In genomic region chr3:73623996-73624362, GRCh38 we compare ENCODE assay signal across 8 cellular contexts.
A peak's percentile ranks its signal among the peaks of the same experiment; 100 is the strongest.
DNase-seq lines count a peak whose midpoint lies in the region; ATAC-seq and TF ChIP-seq lines count a peak whose summit lies in the region.

No MANE protein-coding gene starts in this region.

- H3K4me1 ChIP-seq in subcutaneous abdominal adipose tissue (ENCODE audit: control insufficient read depth in 5 of 5, insufficient read depth in 5 of 5, low read length in 5 of 5) = peaks cover 0 to 89% (median 70%) of the 10 kb centered on the region in 5 donors

- ATAC-seq in HG03025 (IDR thresholded peaks at IDR 0.05; ENCODE audit: low FRiP score, unreplicated experiment) = no peak
- no peak for ATAC-seq in GM21825 (IDR thresholded peaks at IDR 0.05; ENCODE audit: unreplicated experiment)

- DNase-seq in HS-5 (ENCODE audit: low read depth) (peak; percentile 45), astrocyte of the cerebellum (ENCODE audit: low read depth) (no peak), iPS-NIHi7 (ENCODE audit: extremely low spot score) (peak; percentile 66), GF-D8 (lab: John Stamatoyannopoulos, UW) (no peak), T-helper 2 cell (no peak)

- peak overlapping the region; percentile 29 to 74 (median 69) for H3K9ac ChIP-seq in subcutaneous abdominal adipose tissue (ENCODE audit: low read length in 5 of 5)

- peak; percentile 37 for TF ChIP-seq CTCF in astrocyte of the cerebellum (IDR thresholded peaks at IDR 0.05; ENCODE audit: low read depth, low read length, missing control alignments)

- no peaks in the 10 kb centered on the region for H3K36me3 ChIP-seq in subcutaneous abdominal adipose tissue (ENCODE audit: control insufficient read depth in 5 of 5, insufficient read depth in 5 of 5, low read length in 5 of 5)

- no peaks in the 10 kb centered on the region for H3K9me3 ChIP-seq in subcutaneous abdominal adipose tissue (ENCODE audit: control insufficient read depth in 5 of 5, low read length in 5 of 5)

- in situ Hi-C loops in astrocyte of the cerebellum (cut with HindIII; ENCODE audit: low sequenced_read_pairs) = loop anchor here (25.0 kb wide), 1 partner anchor 112 kb away; no protein-coding TSS in a partner anchor

- H3K27ac ChIP-seq in subcutaneous abdominal adipose tissue (ENCODE audit: low read depth, low read length) = peak overlapping the region; percentile 90

- H3K4me3 ChIP-seq in astrocyte of the cerebellum (ENCODE audit: low read depth, low read length) (peak overlapping the region; percentile 81), subcutaneous abdominal adipose tissue (ENCODE audit: low read depth in 1 of 5, low read length in 5 of 5) (peak overlapping the region; percentile 83 to 94 (median 89))

- no peaks in the 10 kb centered on the region for H3K27me3 ChIP-seq in subcutaneous abdominal adipose tissue (ENCODE audit: control insufficient read depth in 5 of 5, insufficient read depth in 4 of 5, low read length in 5 of 5)

Comparison
In these comparisons a context has a peak if more than half of its experiments do, and no peak if none do; other contexts are left out.
1. DNase-seq: peak in HS-5 (single experiment) and iPS-NIHi7 (single experiment); none in astrocyte of the cerebellum (single experiment), GF-D8 (single experiment) and T-helper 2 cell (0 of 5).